Comparison of ENCODE assay signal across 8 cellular contexts in the genomic region with DNA sequence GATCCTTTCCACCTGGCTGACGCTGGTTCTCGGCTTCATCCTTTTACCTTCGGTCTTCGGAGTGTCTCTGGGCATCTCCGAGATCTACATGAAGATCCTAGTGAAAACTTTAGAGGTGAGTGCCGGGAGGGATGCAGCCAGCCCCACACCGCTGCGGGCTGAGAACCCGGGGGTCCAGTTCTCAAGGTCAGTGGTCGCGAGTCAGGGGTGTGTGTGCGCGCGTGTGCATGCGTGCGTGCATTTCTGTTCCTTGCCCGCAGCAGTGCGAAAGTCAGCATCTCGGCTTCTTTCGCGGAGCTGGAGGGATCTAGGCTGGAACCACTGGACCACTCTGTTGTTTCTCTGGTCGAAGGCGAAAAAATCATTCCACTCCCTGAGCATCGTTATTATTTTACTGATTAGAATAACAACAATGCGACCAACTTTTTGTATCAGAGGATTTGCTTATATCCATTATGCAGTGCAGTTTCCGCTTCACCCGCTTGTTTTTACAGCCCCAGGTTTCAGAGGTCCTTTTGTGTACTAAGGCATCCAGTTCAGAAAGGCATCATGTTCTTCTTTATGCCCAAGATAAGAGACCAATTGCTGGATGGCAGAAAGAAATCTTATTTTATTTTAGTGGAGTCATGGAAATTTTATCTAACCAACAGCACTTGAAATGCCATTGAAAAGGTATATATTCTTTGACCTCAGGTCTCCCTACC. TPM values are rescaled to one million over a fixed set of nuclear protein-coding genes. Genes with fewer than 3 reads are reported as not detected.
DNase-seq lines count a peak whose midpoint lies in the region; ATAC-seq, FAIRE-seq and TF ChIP-seq lines count a peak whose summit lies in the region.

No MANE protein-coding gene starts in this region.

- no peaks in the 10 kb centered on the region for H3K4me1 Mint-ChIP-seq in glutamatergic neuron (ENCODE audit: low read depth, unreplicated experiment)

- intact Hi-C loops in sciatic nerve (cut with DNase I): no loop called here

- no peak for FAIRE-seq in GM12892 (lab: Jason Lieb, UNC)

- no peak for TF ChIP-seq POLR2A in GM12892 (IDR thresholded peaks at IDR 0.05; ENCODE audit: low read depth, low read length)

- peak overlapping the region; percentile 88 for H3K4me3 Mint-ChIP-seq in glutamatergic neuron (ENCODE audit: unreplicated experiment)

- DNase-seq in GM12892 (ENCODE audit: insufficient read length) (peak; percentile 20), UCSD-AML1 (lab: John Stamatoyannopoulos, UW; ENCODE audit: unreplicated experiment) (peak; percentile 36), glutamatergic neuron (peak; percentile 27), sciatic nerve (ENCODE audit: low spot score) (no peak), COLO829 (ENCODE audit: low spot score) (no peak), SIG-M5 (lab: John Stamatoyannopoulos, UW) (no peak)

- TF ChIP-seq CTCF in glutamatergic neuron (IDR thresholded peaks at IDR 0.05; ENCODE audit: partially characterized antibody, unreplicated experiment): no peak

- peaks cover 17% of the 10 kb centered on the region for H3K27me3 Mint-ChIP-seq in glutamatergic neuron (ENCODE audit: unreplicated experiment)

- H3K27ac Mint-ChIP-seq in glutamatergic neuron (ENCODE audit: unreplicated experiment): no peak overlapping the region

- ATAC-seq in sciatic nerve (peak; percentile 11), GM18502 (IDR thresholded peaks at IDR 0.05; ENCODE audit: poor library complexity, unreplicated experiment) (no peak), GM18907 (IDR thresholded peaks at IDR 0.05; ENCODE audit: unreplicated experiment) (no peak)

- H3K9me3 Mint-ChIP-seq in glutamatergic neuron (ENCODE audit: unreplicated experiment): no peaks in the 10 kb centered on the region

- H3K36me3 Mint-ChIP-seq in glutamatergic neuron (ENCODE audit: unreplicated experiment): no peaks in the 10 kb centered on the region

RNA-seq across cellular contexts. Expression of a gene that starts 0.9 kb away (rescaled TPM):
- 0.19 TPM for polyA plus RNA-seq in GM12892 (2012; ENCODE audit: missing spikeins)
- total RNA-seq in glutamatergic neuron (ENCODE audit: unreplicated experiment) (not detected), sciatic nerve (7.8 TPM)

RNA-seq across cellular contexts. Expression of a gene that starts 51.9 kb away (rescaled TPM):
- polyA plus RNA-seq in GM12892 (2012; ENCODE audit: missing spikeins): 11.7 TPM
- 16.0 TPM for total RNA-seq in glutamatergic neuron (ENCODE audit: unreplicated experiment)
- 18.8 TPM for total RNA-seq in sciatic nerve

Comparison
In these comparisons a context has a peak if more than half of its experiments do, and no peak if none do; other contexts are left out.
1. DNase-seq: peak in GM12892 (single experiment), UCSD-AML1 (single experiment) and glutamatergic neuron (single experiment); none in sciatic nerve (single experiment), COLO829 (single experiment) and SIG-M5 (single experiment).